7 cellular contexts compared by ENCODE assay signal in genomic region chr3:168096210-168096795, GRCh38. TPM values are rescaled to one million over a fixed set of nuclear protein-coding genes. Genes with fewer than 3 reads are reported as not detected.
DNase-seq lines count a peak whose midpoint lies in the region; ATAC-seq and TF ChIP-seq lines count a peak whose summit lies in the region.

No MANE protein-coding gene starts in this region.

- TSS peak; percentile 76 for BruUV-seq in OCI-LY7 (replicated peaks; lab: Mats Ljungman, UMichigan)

- H3K27me3 ChIP-seq in right cardiac atrium (ENCODE audit: control insufficient read depth, insufficient read depth): no peaks in the 10 kb centered on the region
- no peaks in the 10 kb centered on the region for H3K27me3 ChIP-seq in psoas muscle (ENCODE audit: insufficient read depth in 3 of 3, low read length in 2 of 3)

- no peak for TF ChIP-seq RAD21 in Ishikawa (IDR thresholded peaks at IDR 0.05; ENCODE audit: low read depth)

- peaks cover 33% of the 10 kb centered on the region for H3K79me2 ChIP-seq in OCI-LY7 (ENCODE audit: insufficient read depth, low read depth, low read length)

- H3K36me3 ChIP-seq in OCI-LY7 (ENCODE audit: insufficient read depth, low read length) (no peaks in the 10 kb centered on the region), psoas muscle (ENCODE audit: insufficient read depth in 1 of 2, low read depth in 1 of 2) (no peaks in the 10 kb centered on the region)

- peak overlapping the region; percentile 93 for H2AFZ ChIP-seq in OCI-LY7 (ENCODE audit: low read length)

- no peak for TF ChIP-seq CTCF in OCI-LY7 (conservative IDR thresholded peaks at IDR 0.05; ENCODE audit: low read length)
- TF ChIP-seq CTCF in psoas muscle (IDR thresholded peaks at IDR 0.05): no peak

- peak overlapping the region; percentile 97 for H3K4me2 ChIP-seq in OCI-LY7 (ENCODE audit: low read length)

- H4K20me1 ChIP-seq in OCI-LY7 (ENCODE audit: insufficient read depth, low read length): peaks cover 24% of the 10 kb centered on the region

- peaks cover 25% of the 10 kb centered on the region for H3K4me1 ChIP-seq in OCI-LY7 (ENCODE audit: insufficient read depth, low read length, poor library complexity, severe bottlenecking)
- H3K4me1 ChIP-seq in right cardiac atrium (ENCODE audit: control insufficient read depth, insufficient read depth, low read length): no peaks in the 10 kb centered on the region
- peaks cover 25% of the 10 kb centered on the region for H3K4me1 ChIP-seq in psoas muscle

- TF ChIP-seq EP300 in Ishikawa (IDR thresholded peaks at IDR 0.05; ENCODE audit: borderline replicate concordance): no peak

- CTCF ChIA-PET in OCI-LY7 (lab: Charles Lee; ENCODE audit: unreplicated experiment): no interaction called here

- peak; percentile 78 for DNase-seq in GM04504 (ENCODE audit: low read depth)
- DNase-seq in OCI-LY7 (ENCODE audit: low spot score): peak; percentile 75
- peak; percentile 93 for DNase-seq in astrocyte of the hippocampus (ENCODE audit: low read depth, low spot score)
- DNase-seq in right cardiac atrium: peak; percentile 72 to 76 (median 75)
- DNase-seq in psoas muscle: peak; percentile 61 to 75

- H3K4me3 ChIP-seq in OCI-LY7 (ENCODE audit: low read depth, low read length, poor library complexity, severe bottlenecking) (peak overlapping the region; percentile 80), right cardiac atrium (ENCODE audit: low read length) (peak overlapping the region; percentile 64), psoas muscle (peak overlapping the region; percentile 92)

- H3K9me2 ChIP-seq in OCI-LY7 (ENCODE audit: insufficient read depth, low read length): no peaks in the 10 kb centered on the region

- H3K27ac ChIP-seq in OCI-LY7 (ENCODE audit: low read depth, low read length, poor library complexity, severe bottlenecking) (peak overlapping the region; percentile 84), right cardiac atrium (ENCODE audit: low read length) (peak overlapping the region; percentile 74), psoas muscle (peak overlapping the region; percentile 95)

- peak; percentile 1 for ATAC-seq in GM21825 (IDR thresholded peaks at IDR 0.05; ENCODE audit: unreplicated experiment)
- ATAC-seq in right cardiac atrium: peak; percentile 53 to 64
- peak; percentile 60 to 69 (median 66) for ATAC-seq in psoas muscle

- intact Hi-C loops in OCI-LY7 (cut with micrococcal nuclease; ENCODE audit: unreplicated experiment): loop anchor here (10.0 kb wide), 1 partner anchor 1848 kb away; no protein-coding TSS in a partner anchor
- intact Hi-C loops in right cardiac atrium (cut with DNase I): loop anchor here in 1 of 4 donors (5.0 kb wide), 1 partner anchor 44 kb away; no protein-coding TSS in a partner anchor
- intact Hi-C loops in psoas muscle (cut with DNase I): loop anchor here in 1 of 2 donors (5.0 kb wide), 1 partner anchor 66 kb away; no protein-coding TSS in a partner anchor

- WGBS in right cardiac atrium: under 1% methylated on average over 18 of the region's 18 CpGs
- WGBS in psoas muscle, 3 donors: 0 to 1% (median 0%) methylated on average over 18 of the region's 18 CpGs

- H3K9me3 ChIP-seq in OCI-LY7 (ENCODE audit: low read length) (no peaks in the 10 kb centered on the region), right cardiac atrium (ENCODE audit: control insufficient read depth, low read length) (no peaks in the 10 kb centered on the region), psoas muscle (no peaks in the 10 kb centered on the region)

- POLR2A ChIA-PET in OCI-LY7 (lab: Charles Lee): interaction anchor here (0.7 to 1.7 kb wide), 8 partner anchors 9 to 110 kb away, joined by 3 to 11 read pairs (median 4); no protein-coding TSS in a partner anchor

TF ChIP-seq in Ishikawa, 13 proteins besides CTCF, POLR2A, EP300 and RAD21:
- TF ChIP-seq REST (IDR thresholded peaks at IDR 0.05; ENCODE audit: low read depth) (no peak), MAX (IDR thresholded peaks at IDR 0.05) (peak; percentile 95), CEBPB (IDR thresholded peaks at IDR 0.05) (no peak), TCF12 (IDR thresholded peaks at IDR 0.05; ENCODE audit: low read depth) (peak; percentile 13; the same call in 1 of the 2 replicates), FOXM1 (IDR thresholded peaks at IDR 0.05; ENCODE audit: borderline replicate concordance, low read depth) (peak; percentile 31; the same call in 1 of the 2 replicates), EGR1 (IDR thresholded peaks at IDR 0.05) (no peak), TAF1 (IDR thresholded peaks at IDR 0.05; ENCODE audit: low read depth) (0 out of 2 replicates have a peak, but pooled peaks have one; percentile 46), TEAD4 (IDR thresholded peaks at IDR 0.05) (no peak), CREB1 (IDR thresholded peaks at IDR 0.05; ENCODE audit: low read depth) (no peak), USF1 (IDR thresholded peaks at IDR 0.05) (peak; percentile 92), YY1 (IDR thresholded peaks at IDR 0.05; ENCODE audit: low read depth) (peak; percentile 58; the same call in 1 of the 2 replicates), ZBTB7A (IDR thresholded peaks at IDR 0.05; ENCODE audit: low read depth) (no peak), NFIC (IDR thresholded peaks at IDR 0.05) (no peak)
TF ChIP-seq in Ishikawa: peak in this region for 6.

RNA-seq across cellular contexts. Expression of gene GOLIM4, which starts 0.6 kb away (rescaled TPM):
- 31.2 and 42.6 TPM in 2 replicates for total RNA-seq in OCI-LY7 (2014; rRNA removed; shearing (Covaris generic))
- 42.8 and 46.6 TPM in 2 replicates for total RNA-seq in OCI-LY7 (2022)
- total RNA-seq in right cardiac atrium: 10 to 100 TPM; 62.3 to 73.7 (median 67.1) TPM
- polyA plus RNA-seq in right cardiac atrium: 33.5 TPM
- total RNA-seq in psoas muscle: 10 to 100 TPM; 13.4 to 34.1 (median 25.2) TPM
- 10 to 100 TPM in 1 of 3 donors, 1 to 10 TPM in 2; 8.6 to 12.6 (median 8.6) TPM for polyA plus RNA-seq in psoas muscle

Comparison
In these comparisons a context has a peak if more than half of its experiments do, and no peak if none do; other contexts are left out.
1. Peak in every context shown above with its lines: DNase-seq, ATAC-seq, H3K4me3 ChIP-seq and H3K27ac ChIP-seq.
2. ATAC-seq: peak in every context shown above with its lines; median percentile 66 in psoas muscle; 58 in right cardiac atrium; 1 in GM21825.